Comparison of ENCODE assay signal across 8 cellular contexts in the genomic region with DNA sequence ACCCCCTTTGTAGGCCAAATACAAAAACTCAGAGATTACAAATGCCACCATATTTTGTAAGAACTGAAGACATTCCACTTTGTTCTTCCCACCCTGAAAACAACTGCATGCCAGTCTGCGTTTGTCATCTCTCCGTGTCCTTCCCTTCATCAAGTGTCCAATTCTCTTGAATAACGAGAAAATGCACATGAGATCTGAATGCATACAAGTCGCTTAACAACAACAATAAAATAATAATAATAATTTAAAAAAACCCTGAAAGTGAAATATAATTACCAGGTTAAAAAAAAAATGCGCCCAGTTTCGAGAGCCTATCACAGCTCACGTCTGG. TPM values are rescaled to one million over a fixed set of nuclear protein-coding genes. Genes with fewer than 3 reads are reported as not detected.
DNase-seq lines count a peak whose midpoint lies in the region; ATAC-seq and TF ChIP-seq lines count a peak whose summit lies in the region.

No MANE protein-coding gene starts in this region.

- H3K9me3 ChIP-seq in Panc1 (ENCODE audit: control insufficient read depth, insufficient read depth, low read depth, low read length) (no peaks in the 10 kb centered on the region), prostate gland (no peaks in the 10 kb centered on the region)

- peaks cover 27% of the 10 kb centered on the region for H3K36me3 Mint-ChIP-seq in Calu3 (ENCODE audit: insufficient read depth, unreplicated experiment)

- intact Hi-C loops in Calu3 (cut with micrococcal nuclease; ENCODE audit: unreplicated experiment): loop anchor here (2.0 to 10.0 kb wide), 2 partner anchors 208 to 706 kb away; no protein-coding TSS in a partner anchor
- intact Hi-C loops in Panc1 (cut with micrococcal nuclease; ENCODE audit: unreplicated experiment): no loop called here
- intact Hi-C loops in prostate gland (cut with DNase I): loop anchor here (2.0 to 10.0 kb wide), 5 partner anchors 284 to 884 kb away; no protein-coding TSS in a partner anchor

- ATAC-seq in Panc1: no peak
- ATAC-seq in HG02884 (IDR thresholded peaks at IDR 0.05; ENCODE audit: unreplicated experiment): no peak

- H3K36me3 ChIP-seq in Panc1 (ENCODE audit: control insufficient read depth, insufficient read depth, low read length) (no peaks in the 10 kb centered on the region), prostate gland (no peaks in the 10 kb centered on the region)

- H3K27me3 ChIP-seq in Panc1 (ENCODE audit: control insufficient read depth, insufficient read depth, low read length) (peaks cover 2% of the 10 kb centered on the region), prostate gland (replicated peaks; ENCODE audit: insufficient read depth) (no peaks in the 10 kb centered on the region)

- no TSS peak for BruUV-seq in Calu3 (replicated peaks; lab: Mats Ljungman, UMichigan)
- no TSS peak for BruUV-seq in Panc1 (replicated peaks; lab: Mats Ljungman, UMichigan)

- TF ChIP-seq CTCF in Calu3 (IDR thresholded peaks at IDR 0.05; ENCODE audit: unreplicated experiment): no peak
- no peak for TF ChIP-seq CTCF in Panc1 (IDR thresholded peaks at IDR 0.05)
- no peak for TF ChIP-seq CTCF in epithelial cell of proximal tubule (conservative IDR thresholded peaks at IDR 0.05; ENCODE audit: low read depth, low read length)
- no peak for TF ChIP-seq CTCF in prostate gland (IDR thresholded peaks at IDR 0.05)

- H3K27ac ChIP-seq in Panc1 (ENCODE audit: low read length): no peak overlapping the region
- peak overlapping the region; percentile 98 for H3K27ac ChIP-seq in prostate gland

- peak overlapping the region; percentile 45 to 53; a peak in 3 of 4 replicates for H3K4me3 ChIP-seq in Panc1 (ENCODE audit: low read depth in 2 of 2, low read length in 2 of 2)
- peak overlapping the region; percentile 78 for H3K4me3 ChIP-seq in epithelial cell of proximal tubule (ENCODE audit: low read depth, low read length)
- H3K4me3 ChIP-seq in prostate gland: peak overlapping the region; percentile 78

- POLR2A ChIA-PET in Panc1 (lab: Charles Lee): no interaction called here

- CTCF ChIA-PET in Calu3 (lab: Charles Lee): interaction anchor here (0.5 to 1.2 kb wide), 3 partner anchors 103 to 217 kb away, joined by 3 to 5 read pairs (median 3); no protein-coding TSS in a partner anchor
- CTCF ChIA-PET in Panc1 (lab: Charles Lee): no interaction called here

- no peaks in the 10 kb centered on the region for H3K9me3 Mint-ChIP-seq in Calu3 (ENCODE audit: low read depth, unreplicated experiment)

- H3K4me1 ChIP-seq in Panc1 (ENCODE audit: control insufficient read depth, insufficient read depth, low read length) (no peaks in the 10 kb centered on the region), prostate gland (replicated peaks) (no peaks in the 10 kb centered on the region)

- 12% methylated on average over 7 of the region's 7 CpGs for WGBS in prostate gland

- in situ Hi-C loops in Panc1 (cut with HindIII; ENCODE audit: low pct_unique_long_range_greater_than_20kb, low sequenced_read_pairs): no loop called here

- H3K4me3 Mint-ChIP-seq in Calu3 (ENCODE audit: low read depth, unreplicated experiment): peak overlapping the region; percentile 73

- no peak overlapping the region for H3K27ac Mint-ChIP-seq in Calu3 (ENCODE audit: unreplicated experiment)

- no peaks in the 10 kb centered on the region for H3K4me1 Mint-ChIP-seq in Calu3 (ENCODE audit: low read depth, unreplicated experiment)

- DNase-seq in Calu3 (no peak), Panc1 (ENCODE audit: low read depth, low spot score) (no peak), epithelial cell of proximal tubule (ENCODE audit: low read depth) (no peak), prostate gland (ENCODE audit: low spot score) (no peak), NCI-H1092 treated with DMSO at 0.1 percent for 48 hours (lab: John Stamatoyannopoulos, UW) (no peak), COR-L47 (lab: John Stamatoyannopoulos, UW) (no peak), NCI-H2171 (lab: John Stamatoyannopoulos, UW) (no peak)

- no peak for TF ChIP-seq POLR2A in prostate gland (IDR thresholded peaks at IDR 0.05)

- no peaks in the 10 kb centered on the region for H3K27me3 Mint-ChIP-seq in Calu3 (ENCODE audit: unreplicated experiment)

RNA-seq across cellular contexts. Expression of a gene that starts 2.0 kb away (rescaled TPM):
- total RNA-seq in Calu3 (2022): 5.3 and 6.0 TPM in 2 replicates
- total RNA-seq in Panc1 (2021; ENCODE audit: unreplicated experiment): 0.23 TPM
- 0.10 TPM for polyA plus RNA-seq in Panc1 (2012; ENCODE audit: insufficient read length)
- 0.65 and 2.4 TPM in 2 replicates for total RNA-seq in epithelial cell of proximal tubule
- 10 to 100 TPM; 28.4 to 45.1 TPM for total RNA-seq in prostate gland
